In the genomic region with DNA sequence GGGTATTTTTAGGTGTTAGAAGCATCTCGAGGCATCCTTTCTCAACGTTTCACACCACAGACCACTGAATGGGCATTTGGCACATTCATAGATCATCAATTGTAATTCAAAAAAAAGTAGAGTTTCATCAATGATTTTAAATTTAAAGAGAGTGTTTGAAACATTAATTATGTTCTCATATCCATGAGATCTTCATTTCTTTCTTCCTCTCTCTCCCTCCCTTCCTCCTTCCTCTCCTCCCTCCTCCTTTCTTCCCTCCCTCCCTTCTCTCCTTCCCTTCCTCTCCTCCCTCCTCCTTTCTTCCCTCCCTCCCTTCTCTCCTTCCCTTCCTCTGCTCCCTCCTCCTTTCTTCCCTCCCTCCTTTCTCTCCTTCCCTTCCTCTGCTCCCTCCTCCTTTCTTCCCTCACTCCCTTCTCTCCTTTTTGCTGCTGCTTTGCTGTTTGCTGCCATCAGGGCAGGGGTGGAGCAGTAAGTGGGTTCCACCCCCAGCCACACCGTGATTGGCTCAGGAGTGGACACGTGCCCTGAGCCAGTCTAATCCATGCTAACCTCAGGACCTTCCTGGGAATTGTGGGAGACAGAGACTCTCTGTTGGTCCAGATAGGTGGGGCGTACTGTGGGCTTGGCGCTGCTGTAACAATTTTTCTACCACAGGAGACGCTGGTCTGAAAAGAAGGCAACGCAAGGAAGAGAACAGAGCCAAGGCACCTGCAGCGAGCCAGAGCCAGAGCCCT, we compare ENCODE assay signal across 7 cellular contexts. TPM values are rescaled to one million over a fixed set of nuclear protein-coding genes. Genes with fewer than 3 reads are reported as not detected.
DNase-seq lines count a peak whose midpoint lies in the region; FAIRE-seq and TF ChIP-seq lines count a peak whose summit lies in the region.

No MANE protein-coding gene starts in this region.

- no peak overlapping the region for H3K27ac Mint-ChIP-seq in endothelial cell (ENCODE audit: unreplicated experiment)

- H3K9ac ChIP-seq in fibroblast of lung (ENCODE audit: insufficient read depth, low read length) (no peak overlapping the region), neuronal stem cell (ENCODE audit: low read depth, low read length, poor library complexity) (peak overlapping the region; percentile 8)

- H4K20me1 ChIP-seq in fibroblast of lung (ENCODE audit: control insufficient read depth, extremely low read depth, insufficient read depth, low read length): no peaks in the 10 kb centered on the region

- no peaks in the 10 kb centered on the region for H3K36me3 ChIP-seq in fibroblast of lung (ENCODE audit: control insufficient read depth, insufficient read depth, low read length)
- no peaks in the 10 kb centered on the region for H3K36me3 ChIP-seq in neuronal stem cell (replicated peaks in 1 of 2; ENCODE audit: control insufficient read depth in 2 of 2, insufficient read depth in 2 of 2, low read length in 2 of 2)

- H3K23ac ChIP-seq in neuronal stem cell (ENCODE audit: low read depth, low read length, poor library complexity): peak overlapping the region; percentile 46

- H2AK5ac ChIP-seq in neuronal stem cell (ENCODE audit: low read depth, low read length): no peak overlapping the region

- H3K27ac ChIP-seq in fibroblast of lung (ENCODE audit: insufficient read depth, low read length): peak overlapping the region; percentile 48
- H3K27ac ChIP-seq in neuronal stem cell (replicated peaks; ENCODE audit: low read length): no peak overlapping the region

- H2AFZ ChIP-seq in fibroblast of lung (ENCODE audit: low read length): peak overlapping the region; percentile 63
- peak overlapping the region; percentile 64 for H2AFZ ChIP-seq in neuronal stem cell (ENCODE audit: low read length)

- no peak overlapping the region for H4K8ac ChIP-seq in neuronal stem cell (ENCODE audit: low read depth, low read length)

- H3K4me1 ChIP-seq in fibroblast of lung (ENCODE audit: control insufficient read depth, extremely low read depth, insufficient read depth, low read length) (peaks cover 6% of the 10 kb centered on the region), neuronal stem cell (ENCODE audit: control insufficient read depth in 2 of 2, insufficient read depth in 1 of 2, low read depth in 1 of 2, low read length in 2 of 2) (peaks cover 0 to 4% of the 10 kb centered on the region in 2 donors)

- DNase-seq in HTR-8/SVneo (ENCODE audit: insufficient read length, low spot score): peak; percentile 87
- DNase-seq in SHP77 (lab: John Stamatoyannopoulos, UW): peak; percentile 87 to 92
- peak; percentile 91 to 92 for DNase-seq in fibroblast of lung (ENCODE audit: low read depth in 2 of 2)
- no peak for DNase-seq in neuronal stem cell (ENCODE audit: low spot score)
- no peak for DNase-seq in activated CD4-positive, alpha-beta T cell treated with anti-CD3 and anti-CD28 coated beads for 1 hour
- no peak for DNase-seq in endothelial cell (ENCODE audit: low spot score)
- no peak for DNase-seq in OCI-M1 (lab: John Stamatoyannopoulos, UW)

- H3K79me2 ChIP-seq in fibroblast of lung (ENCODE audit: control insufficient read depth, insufficient read depth, low read length): no peaks in the 10 kb centered on the region

- no peaks in the 10 kb centered on the region for H3K27me3 Mint-ChIP-seq in endothelial cell (ENCODE audit: unreplicated experiment)

- peak; percentile 93 for FAIRE-seq in HTR-8/SVneo (lab: Jason Lieb, UNC)

- H3K9me3 ChIP-seq in fibroblast of lung (ENCODE audit: control insufficient read depth, insufficient read depth, low read depth, low read length) (no peaks in the 10 kb centered on the region), neuronal stem cell (replicated peaks in 1 of 2; ENCODE audit: control insufficient read depth in 2 of 2, insufficient read depth in 1 of 2, low read depth in 1 of 2, low read length in 2 of 2) (no peaks in the 10 kb centered on the region)

- H3K36me3 Mint-ChIP-seq in endothelial cell (ENCODE audit: low read depth, unreplicated experiment): no peaks in the 10 kb centered on the region

- no peak overlapping the region for H2BK12ac ChIP-seq in neuronal stem cell (ENCODE audit: low read length)

- peaks cover 3% of the 10 kb centered on the region for H3K27me3 ChIP-seq in fibroblast of lung (ENCODE audit: control insufficient read depth, insufficient read depth, low read length)
- H3K27me3 ChIP-seq in neuronal stem cell (ENCODE audit: control insufficient read depth in 3 of 3, insufficient read depth in 3 of 3, low read depth in 1 of 3, low read length in 3 of 3): peaks cover 0 to 55% (median 0%) of the 10 kb centered on the region in 3 experiments

- H3K14ac ChIP-seq in neuronal stem cell (ENCODE audit: low read length): no peak overlapping the region

- H3K4me3 ChIP-seq in fibroblast of lung (replicated peaks in 1 of 4; ENCODE audit: control extremely low read depth in 1 of 4, insufficient read depth in 1 of 4, low read depth in 3 of 4, low read length in 4 of 4) (peak overlapping the region in 3 of 4 experiments; percentile 2 to 55 (median 38)), neuronal stem cell (ENCODE audit: low read length in 2 of 2) (no peak overlapping the region)

- H2BK120ac ChIP-seq in neuronal stem cell (ENCODE audit: low read depth, low read length): no peak overlapping the region

- peaks cover 3% of the 10 kb centered on the region for H3K4me1 Mint-ChIP-seq in endothelial cell (ENCODE audit: unreplicated experiment)

- H3K4me3 Mint-ChIP-seq in endothelial cell (ENCODE audit: unreplicated experiment): no peak overlapping the region

- H2BK5ac ChIP-seq in neuronal stem cell (ENCODE audit: low read length): no peak overlapping the region

- H3K4ac ChIP-seq in neuronal stem cell (ENCODE audit: low read length): no peak overlapping the region

- H3K18ac ChIP-seq in neuronal stem cell (ENCODE audit: low read length): no peak overlapping the region

- TF ChIP-seq CTCF in fibroblast of lung (conservative IDR thresholded peaks at IDR 0.05 in 1 of 2, IDR thresholded peaks at IDR 0.05 in 1 of 2; ENCODE audit: low read depth in 1 of 2, low read length in 2 of 2): peak in 1 of 2 donors; percentile 47
- TF ChIP-seq CTCF in endothelial cell (IDR thresholded peaks at IDR 0.05; ENCODE audit: unreplicated experiment): no peak

- H3K4me2 ChIP-seq in fibroblast of lung (ENCODE audit: extremely low read depth, insufficient read depth, low read length): peak overlapping the region; percentile 67
- no peak overlapping the region for H3K4me2 ChIP-seq in neuronal stem cell (ENCODE audit: insufficient read depth, low read length, poor library complexity, severe bottlenecking)

- no peaks in the 10 kb centered on the region for H3K9me3 Mint-ChIP-seq in endothelial cell (ENCODE audit: unreplicated experiment)

- H4K91ac ChIP-seq in neuronal stem cell (ENCODE audit: low read depth, low read length, poor library complexity): no peak overlapping the region

- H3K79me1 ChIP-seq in neuronal stem cell (ENCODE audit: low read depth, low read length): no peaks in the 10 kb centered on the region

- no CpG with 5 or more reads among the region's 9 CpGs for WGBS in neuronal stem cell (ENCODE audit: extremely low coverage in 2 of 2, insufficient read length in 2 of 2, insufficient replicate concordance in 1 of 2), 2 donors

- H2BK15ac ChIP-seq in neuronal stem cell (ENCODE audit: low read length): no peak overlapping the region

RNA-seq across cellular contexts. Expression of a gene that starts 33.8 kb away (rescaled TPM):
- not detected in 2 replicates for total RNA-seq in fibroblast of lung
- not detected in 2 replicates for polyA plus RNA-seq in fibroblast of lung
- polyA plus RNA-seq in fibroblast of lung (2012): not detected in 2 replicates
- not detected in 2 replicates for polyA minus RNA-seq in fibroblast of lung (ENCODE audit: low replicate concordance)
- not detected for polyA plus RNA-seq in neuronal stem cell (2013, experiment 1 of 2)
- polyA plus RNA-seq in neuronal stem cell (2013, experiment 2 of 2): not detected
- total RNA-seq in endothelial cell (ENCODE audit: unreplicated experiment): not detected

RNA-seq across cellular contexts. Expression of a gene that starts 51.6 kb away (rescaled TPM):
- total RNA-seq in fibroblast of lung: 45.7 and 53.8 TPM in 2 replicates
- 20.3 and 25.5 TPM in 2 replicates for polyA plus RNA-seq in fibroblast of lung
- 43.3 and 49.6 TPM in 2 replicates for polyA plus RNA-seq in fibroblast of lung (2012)
- polyA minus RNA-seq in fibroblast of lung (ENCODE audit: low replicate concordance): 110 and 129 TPM in 2 replicates
- 12.0 TPM for polyA plus RNA-seq in neuronal stem cell (2013, experiment 1 of 2)
- polyA plus RNA-seq in neuronal stem cell (2013, experiment 2 of 2): 12.4 TPM
- 11.0 TPM for total RNA-seq in endothelial cell (ENCODE audit: unreplicated experiment)

RNA-seq across cellular contexts. Expression of a gene that starts 58.5 kb away (rescaled TPM):
- total RNA-seq in fibroblast of lung (0.77 and 2.3 TPM in 2 replicates), endothelial cell (ENCODE audit: unreplicated experiment) (1.0 TPM)
- polyA plus RNA-seq in fibroblast of lung: 10.3 and 51.7 TPM in 2 replicates
- polyA plus RNA-seq in fibroblast of lung (2012): 8.9 and 45.1 TPM in 2 replicates
- 11.9 and 51.5 TPM in 2 replicates for polyA minus RNA-seq in fibroblast of lung (ENCODE audit: low replicate concordance)
- polyA plus RNA-seq in neuronal stem cell (2013, experiment 1 of 2): 2.9 TPM
- polyA plus RNA-seq in neuronal stem cell (2013, experiment 2 of 2): 2.8 TPM

Comparison
In these comparisons a context has a peak if more than half of its experiments do, and no peak if none do; other contexts are left out.
1. DNase-seq: peak in HTR-8/SVneo (single experiment), SHP77 (2 of 2) and fibroblast of lung (2 of 2); none in neuronal stem cell (single experiment), activated CD4-positive, alpha-beta T cell treated with anti-CD3 and anti-CD28 coated beads for 1 hour (single experiment), endothelial cell (single experiment) and OCI-M1 (single experiment).
2. H3K4me3 ChIP-seq: peak in fibroblast of lung (3 of 4); none in neuronal stem cell (0 of 2).